9 cellular contexts compared by ENCODE assay signal in the genomic region with DNA sequence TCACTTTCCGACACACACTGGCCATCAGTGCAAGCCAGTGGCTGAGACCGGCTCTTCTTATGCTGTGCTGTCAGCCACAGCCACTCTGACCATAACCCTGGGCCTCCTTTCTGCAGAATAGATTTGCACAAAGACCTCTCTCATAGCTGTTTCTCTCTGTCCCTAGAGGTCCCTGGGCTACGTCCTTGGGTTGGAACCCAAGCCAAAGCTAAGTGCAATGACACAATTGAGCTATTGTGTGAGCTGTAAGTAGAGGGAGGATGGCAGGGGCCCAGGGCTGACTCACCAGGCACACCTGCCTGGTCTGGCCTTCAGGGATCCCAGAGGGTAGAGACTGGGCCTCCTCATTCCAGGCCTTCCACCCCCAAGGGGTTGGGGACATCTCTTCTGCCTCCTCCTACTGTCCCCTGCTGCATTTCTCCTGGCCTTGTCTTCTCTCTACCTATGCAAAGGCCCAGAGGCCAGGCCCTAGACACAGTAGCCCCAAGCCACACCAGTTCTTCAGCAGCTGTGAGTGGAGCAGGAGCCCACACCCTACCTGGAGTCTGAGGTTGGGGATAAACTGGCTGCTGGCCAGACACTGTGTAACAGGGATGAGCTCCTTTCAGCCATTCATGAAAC.
A peak's percentile ranks its signal among the peaks of the same experiment; 100 is the strongest.
DNase-seq lines count a peak whose midpoint lies in the region; ATAC-seq, FAIRE-seq and TF ChIP-seq lines count a peak whose summit lies in the region.
"Had no signal": no experiment of that assay in that cellular context is flagged by ENCODE, and none has a peak within 500 bp of the region (broad histone marks: within the 10 kb centered on the region; RNA-seq: fewer than 3 reads in every experiment).

No MANE protein-coding gene starts in this region.

- no peaks in the 10 kb centered on the region for H3K27me3 ChIP-seq in right cardiac atrium (ENCODE audit: control insufficient read depth, insufficient read depth)

- H3K36me3 Mint-ChIP-seq in WTC11: peaks cover 7% of the 10 kb centered on the region; the same call in 1 of the 2 replicates

- H3K9me3 ChIP-seq in right cardiac atrium (ENCODE audit: control insufficient read depth, low read length): peaks cover 4% of the 10 kb centered on the region

- peak; percentile 95 for FAIRE-seq in urothelium cell line (lab: Jason Lieb, UNC)

- peaks cover 2% of the 10 kb centered on the region; the same call in 1 of the 2 replicates for H3K27me3 Mint-ChIP-seq in WTC11 (ENCODE audit: low read depth)

- DNase-seq in Right ventricle myocardium inferior (ENCODE audit: missing footprints) (peak; percentile 79), cardiac septum (ENCODE audit: low spot score) (no peak), WTC11 (ENCODE audit: low spot score) (no peak), right cardiac atrium (peak; percentile 67 to 89 (median 81)), urothelium cell line (ENCODE audit: low spot score) (peak; percentile 96), AG20443 (ENCODE audit: low spot score) (no peak)
- DNase-seq: kidney had no signal

- WGBS in right cardiac atrium: 51% methylated on average over 3 of the region's 3 CpGs

- H3K27ac ChIP-seq in right cardiac atrium (ENCODE audit: low read length): no peak overlapping the region

- peaks cover 5% of the 10 kb centered on the region for H3K4me1 ChIP-seq in right cardiac atrium (ENCODE audit: control insufficient read depth, insufficient read depth, low read length)

- H3K4me1 Mint-ChIP-seq in WTC11: peaks cover 5% of the 10 kb centered on the region; the same call in 1 of the 2 replicates

- POLR2A ChIA-PET in WTC11 (lab: Charles Lee): no interaction called here

- TF ChIP-seq CTCF in WTC11 (IDR thresholded peaks at IDR 0.05): no peak

- H3K9me3 Mint-ChIP-seq in WTC11: peaks cover 32% of the 10 kb centered on the region

- H3K4me3 ChIP-seq in right cardiac atrium (ENCODE audit: low read length): no peak overlapping the region

- CTCF ChIA-PET in WTC11 (lab: Charles Lee): interaction anchor here (0.6 to 1.4 kb wide), 4 partner anchors 11 to 850 kb away, joined by 3 read pairs; no protein-coding TSS in a partner anchor

- ATAC-seq in Right ventricle myocardium inferior: peak; percentile 93
- no peak for ATAC-seq in WTC11
- peak; percentile 89 to 91 for ATAC-seq in right cardiac atrium
- ATAC-seq in HG03439 (IDR thresholded peaks at IDR 0.05; ENCODE audit: unreplicated experiment): no peak
- ATAC-seq in GM21529 (IDR thresholded peaks at IDR 0.05; ENCODE audit: unreplicated experiment): no peak

- no peak overlapping the region for H3K27ac Mint-ChIP-seq in WTC11

- no peak overlapping the region for H3K4me3 Mint-ChIP-seq in WTC11

- intact Hi-C loops in Right ventricle myocardium inferior (cut with DNase I): loop anchor here (10.0 kb wide), 1 partner anchor 106 kb away; no protein-coding TSS in a partner anchor
- intact Hi-C loops in cardiac septum (cut with DNase I): no loop called here
- intact Hi-C loops in right cardiac atrium (cut with DNase I): loop anchor here in 1 of 4 donors (10.0 kb wide), 1 partner anchor 166 kb away; no protein-coding TSS in a partner anchor

TF ChIP-seq in WTC11, 78 proteins besides CTCF, POLR2A, EP300 and RAD21:
- TF ChIP-seq ZNF416 (CRISPR knock-in tag; IDR thresholded peaks at IDR 0.05) (no peak), GABPB1 (CRISPR knock-in tag; IDR thresholded peaks at IDR 0.05) (peak; percentile 61), ZBTB21 (CRISPR knock-in tag; IDR thresholded peaks at IDR 0.05; ENCODE audit: borderline replicate concordance) (no peak), ATF6 (CRISPR knock-in tag; IDR thresholded peaks at IDR 0.05) (no peak), NFE2L1 (CRISPR knock-in tag; IDR thresholded peaks at IDR 0.05) (no peak), RORB (CRISPR knock-in tag; IDR thresholded peaks at IDR 0.05) (no peak)
- TF ChIP-seq, protein P1, sequence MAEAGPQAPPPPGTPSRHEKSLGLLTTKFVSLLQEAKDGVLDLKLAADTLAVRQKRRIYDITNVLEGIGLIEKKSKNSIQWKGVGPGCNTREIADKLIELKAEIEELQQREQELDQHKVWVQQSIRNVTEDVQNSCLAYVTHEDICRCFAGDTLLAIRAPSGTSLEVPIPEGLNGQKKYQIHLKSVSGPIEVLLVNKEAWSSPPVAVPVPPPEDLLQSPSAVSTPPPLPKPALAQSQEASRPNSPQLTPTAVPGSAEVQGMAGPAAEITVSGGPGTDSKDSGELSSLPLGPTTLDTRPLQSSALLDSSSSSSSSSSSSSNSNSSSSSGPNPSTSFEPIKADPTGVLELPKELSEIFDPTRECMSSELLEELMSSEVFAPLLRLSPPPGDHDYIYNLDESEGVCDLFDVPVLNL (CRISPR knock-in tag; IDR thresholded peaks at IDR 0.05; ENCODE audit: borderline replicate concordance, low read depth): no peak

Comparison
In these comparisons a context has a peak if more than half of its experiments do, and no peak if none do; other contexts are left out.
1. DNase-seq: peak in Right ventricle myocardium inferior (single experiment), right cardiac atrium (3 of 3) and urothelium cell line (single experiment); none in cardiac septum (single experiment), WTC11 (single experiment) and AG20443 (single experiment).
2. ATAC-seq: peak in Right ventricle myocardium inferior (single experiment) and right cardiac atrium (2 of 2); none in WTC11 (single experiment), HG03439 (single experiment) and GM21529 (single experiment).